Comparison of ENCODE assay signal across 8 cellular contexts in the genomic region with DNA sequence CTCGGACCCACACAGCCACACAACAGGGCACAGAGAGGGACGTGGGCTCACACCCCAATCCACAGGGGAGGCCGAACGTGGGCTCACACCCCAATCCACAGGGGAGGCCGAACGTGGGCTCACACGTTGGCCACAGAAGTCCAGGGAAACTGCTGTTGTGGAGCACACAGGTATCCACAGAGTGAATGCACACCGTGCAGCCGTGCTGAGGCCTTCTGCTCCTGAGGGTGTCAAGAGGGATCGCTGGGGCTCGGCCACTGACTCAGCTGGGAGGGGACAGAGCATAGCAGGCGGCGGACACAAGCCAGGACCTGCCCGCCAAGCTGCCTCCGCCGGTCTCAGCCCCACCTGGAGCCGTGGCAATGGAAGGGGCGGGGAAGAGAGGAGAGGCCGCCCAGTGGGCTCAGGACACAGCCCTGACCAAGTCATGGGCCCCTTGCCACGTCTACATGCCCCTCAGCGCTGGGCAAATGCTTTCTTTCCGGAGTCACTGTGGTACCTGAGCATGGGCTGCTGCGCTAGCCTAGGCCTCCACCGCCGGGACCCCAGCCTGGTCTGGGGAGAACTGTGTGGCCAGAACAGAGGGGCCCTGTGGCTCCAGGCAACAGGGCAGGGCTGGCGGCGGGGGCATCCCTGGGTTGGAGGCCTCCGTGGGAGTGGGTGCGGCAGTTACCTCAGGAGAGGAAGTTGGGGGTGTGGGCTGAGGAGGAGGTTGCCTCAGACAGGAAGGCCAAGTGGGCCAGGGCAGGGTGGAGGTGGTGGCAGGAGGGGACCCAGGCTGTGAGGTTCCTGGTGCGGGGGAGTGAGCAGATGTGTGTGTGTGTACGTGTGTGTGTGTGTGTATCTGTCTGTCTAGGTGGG. TPM values are rescaled to one million over a fixed set of nuclear protein-coding genes. Genes with fewer than 3 reads are reported as not detected.
DNase-seq lines count a peak whose midpoint lies in the region; ATAC-seq lines count a peak whose summit lies in the region.

No MANE protein-coding gene starts in this region.

- H3K23ac ChIP-seq in mesenchymal stem cell (ENCODE audit: low read length in 2 of 2): no peak overlapping the region

- peak overlapping the region in 1 of 2 experiments; percentile 1 for H3K18ac ChIP-seq in mesenchymal stem cell (ENCODE audit: low read depth in 1 of 2, low read length in 2 of 2)

- peaks cover 37% of the 10 kb centered on the region for H3K4me1 ChIP-seq in mesenchymal stem cell (ENCODE audit: control insufficient read depth, insufficient read depth, low read depth, low read length)
- H3K4me1 ChIP-seq in urinary bladder (ENCODE audit: insufficient read depth): no peaks in the 10 kb centered on the region

- H2BK12ac ChIP-seq in mesenchymal stem cell (ENCODE audit: low read length in 2 of 2): peak overlapping the region; percentile 9 to 72

- peak overlapping the region; percentile 91 for H3K4me3 Mint-ChIP-seq in T-helper 1 cell treated with Interleukin-12 subunit alpha and Interleukin-12 subunit beta and Interleukin-4 antibody, amounts not matched to agents 30 μg/mL and 1 μg/mL, for 36 hours
- peak overlapping the region; percentile 84 for H3K4me3 Mint-ChIP-seq in activated naive CD8-positive, alpha-beta T cell treated with anti-CD3 and anti-CD28 coated beads, Interleukin-2, amount 50 U/mL, for 24 hours

- H3K14ac ChIP-seq in mesenchymal stem cell (ENCODE audit: low read length in 2 of 2): no peak overlapping the region

- DNase-seq in ELF-1 (ENCODE audit: low read depth, low spot score) (peak; percentile 54), mesenchymal stem cell (no peak), 8988T (no peak)
- DNase-seq in activated naive CD8-positive, alpha-beta T cell treated with anti-CD3 and anti-CD28 coated beads, Interleukin-2, amount 50 U/mL, for 24 hours: peak; percentile 65

- H3K4me2 ChIP-seq in mesenchymal stem cell (ENCODE audit: low read length, poor library complexity, severe bottlenecking): no peak overlapping the region

- peak overlapping the region; percentile 34 for H2BK15ac ChIP-seq in mesenchymal stem cell (ENCODE audit: low read depth, poor library complexity, severe bottlenecking)

- H2AK5ac ChIP-seq in mesenchymal stem cell (ENCODE audit: low read length, severe bottlenecking): peak overlapping the region; percentile 45

- peak overlapping the region; percentile 48 for H4K8ac ChIP-seq in mesenchymal stem cell (ENCODE audit: low read length)

- peak overlapping the region; percentile 88 for H3K27ac Mint-ChIP-seq in T-helper 1 cell treated with Interleukin-12 subunit alpha and Interleukin-12 subunit beta and Interleukin-4 antibody, amounts not matched to agents 30 μg/mL and 1 μg/mL, for 36 hours
- H3K27ac Mint-ChIP-seq in activated naive CD8-positive, alpha-beta T cell treated with anti-CD3 and anti-CD28 coated beads, Interleukin-2, amount 50 U/mL, for 24 hours: peak overlapping the region; percentile 85

- no peaks in the 10 kb centered on the region for H3K79me1 ChIP-seq in mesenchymal stem cell (replicated peaks; ENCODE audit: low read length, poor library complexity, severe bottlenecking)

- peaks cover 50% of the 10 kb centered on the region for H3K4me1 Mint-ChIP-seq in T-helper 1 cell treated with Interleukin-12 subunit alpha and Interleukin-12 subunit beta and Interleukin-4 antibody, amounts not matched to agents 30 μg/mL and 1 μg/mL, for 36 hours (ENCODE audit: low read depth)
- peaks cover 56% of the 10 kb centered on the region for H3K4me1 Mint-ChIP-seq in activated naive CD8-positive, alpha-beta T cell treated with anti-CD3 and anti-CD28 coated beads, Interleukin-2, amount 50 U/mL, for 24 hours

- H3K27ac ChIP-seq in KOPT-K1 (ENCODE audit: low read depth, low read length, poor library complexity, severe bottlenecking) (peak overlapping the region; percentile 86), mesenchymal stem cell (ENCODE audit: low read length, poor library complexity, severe bottlenecking) (no peak overlapping the region), urinary bladder (ENCODE audit: low read depth) (peak overlapping the region; percentile 77)

- no peaks in the 10 kb centered on the region for H3K27me3 Mint-ChIP-seq in T-helper 1 cell treated with Interleukin-12 subunit alpha and Interleukin-12 subunit beta and Interleukin-4 antibody, amounts not matched to agents 30 μg/mL and 1 μg/mL, for 36 hours (ENCODE audit: low read depth)
- no peaks in the 10 kb centered on the region for H3K27me3 Mint-ChIP-seq in activated naive CD8-positive, alpha-beta T cell treated with anti-CD3 and anti-CD28 coated beads, Interleukin-2, amount 50 U/mL, for 24 hours

- H3K9me3 Mint-ChIP-seq in T-helper 1 cell treated with Interleukin-12 subunit alpha and Interleukin-12 subunit beta and Interleukin-4 antibody, amounts not matched to agents 30 μg/mL and 1 μg/mL, for 36 hours: no peaks in the 10 kb centered on the region
- H3K9me3 Mint-ChIP-seq in activated naive CD8-positive, alpha-beta T cell treated with anti-CD3 and anti-CD28 coated beads, Interleukin-2, amount 50 U/mL, for 24 hours: no peaks in the 10 kb centered on the region

- no peak overlapping the region for H3K4me3 ChIP-seq in mesenchymal stem cell (ENCODE audit: insufficient read depth in 1 of 2, low read depth in 1 of 2, low read length in 2 of 2)
- peak overlapping the region; percentile 27 for H3K4me3 ChIP-seq in urinary bladder (ENCODE audit: low read depth, low read length)

- H2BK5ac ChIP-seq in mesenchymal stem cell (ENCODE audit: low read depth, low read length, poor library complexity, severe bottlenecking): no peak overlapping the region

- H3K9me3 ChIP-seq in KOPT-K1 (ENCODE audit: insufficient read depth, low read length, poor library complexity, severe bottlenecking) (no peaks in the 10 kb centered on the region), mesenchymal stem cell (ENCODE audit: control insufficient read depth, low read length) (no peaks in the 10 kb centered on the region)

- no peak overlapping the region for H3K4ac ChIP-seq in mesenchymal stem cell (ENCODE audit: low read depth in 1 of 2, low read length in 2 of 2)

- H3K36me3 Mint-ChIP-seq in T-helper 1 cell treated with Interleukin-12 subunit alpha and Interleukin-12 subunit beta and Interleukin-4 antibody, amounts not matched to agents 30 μg/mL and 1 μg/mL, for 36 hours (ENCODE audit: low read depth): peaks cover 15% of the 10 kb centered on the region
- peaks cover 6% of the 10 kb centered on the region for H3K36me3 Mint-ChIP-seq in activated naive CD8-positive, alpha-beta T cell treated with anti-CD3 and anti-CD28 coated beads, Interleukin-2, amount 50 U/mL, for 24 hours (ENCODE audit: low read depth)

- H2BK120ac ChIP-seq in mesenchymal stem cell (ENCODE audit: low read depth, low read length): no peak overlapping the region

- peak; percentile 24 for ATAC-seq in activated naive CD8-positive, alpha-beta T cell treated with anti-CD3 and anti-CD28 coated beads, Interleukin-2, amount 50 U/mL, for 24 hours
- no peak for ATAC-seq in HG03354 (IDR thresholded peaks at IDR 0.05; ENCODE audit: poor library complexity, severe bottlenecking, unreplicated experiment)

- peaks cover 0 to 7% of the 10 kb centered on the region in 2 experiments for H3K27me3 ChIP-seq in mesenchymal stem cell (ENCODE audit: control insufficient read depth in 1 of 2, insufficient read depth in 1 of 2, low read length in 2 of 2)

- peaks cover 22% of the 10 kb centered on the region; the same call in 1 of the 2 replicates for H3K36me3 ChIP-seq in KOPT-K1 (ENCODE audit: insufficient read depth, low read length)
- peaks cover 0 to 11% of the 10 kb centered on the region in 2 experiments for H3K36me3 ChIP-seq in mesenchymal stem cell (ENCODE audit: control insufficient read depth in 1 of 2, insufficient read depth in 2 of 2, low read depth in 1 of 2, low read length in 2 of 2)
- no peaks in the 10 kb centered on the region for H3K36me3 ChIP-seq in urinary bladder (ENCODE audit: insufficient read depth)

- WGBS in mesenchymal stem cell: 81% methylated on average over 29 of the region's 31 CpGs
- 52% methylated on average over 31 of the region's 31 CpGs for WGBS in urinary bladder

- no peak overlapping the region for H2AFZ ChIP-seq in mesenchymal stem cell (ENCODE audit: low read depth, low read length)

- no peak overlapping the region for H3K9ac ChIP-seq in mesenchymal stem cell (ENCODE audit: low read length)

- peak overlapping the region; percentile 57 for H4K91ac ChIP-seq in mesenchymal stem cell (ENCODE audit: low read length)

RNA-seq across cellular contexts. Expression of a gene that starts 1.2 kb away (rescaled TPM):
- polyA plus RNA-seq in mesenchymal stem cell (2013, experiment 1 of 2): 0.39 TPM
- 0.59 TPM for polyA plus RNA-seq in mesenchymal stem cell (2013, experiment 2 of 2)
- total RNA-seq in urinary bladder: 12.8 TPM
- 31.0 TPM for polyA plus RNA-seq in urinary bladder

RNA-seq across cellular contexts. Expression of a gene that starts 21.0 kb away (rescaled TPM):
- polyA plus RNA-seq in mesenchymal stem cell (2013, experiment 1 of 2): 37.1 TPM
- polyA plus RNA-seq in mesenchymal stem cell (2013, experiment 2 of 2): 36.1 TPM
- 12.8 TPM for total RNA-seq in urinary bladder
- polyA plus RNA-seq in urinary bladder: 58.4 TPM

RNA-seq across cellular contexts. Expression of a gene that starts 23.8 kb away (rescaled TPM):
- 27.2 TPM for polyA plus RNA-seq in mesenchymal stem cell (2013, experiment 1 of 2)
- 28.1 TPM for polyA plus RNA-seq in mesenchymal stem cell (2013, experiment 2 of 2)
- total RNA-seq in urinary bladder: 10.1 TPM
- 83.3 TPM for polyA plus RNA-seq in urinary bladder

RNA-seq across cellular contexts. Expression of a gene that starts 31.6 kb away (rescaled TPM):
- not detected for polyA plus RNA-seq in mesenchymal stem cell (2013, experiment 1 of 2)
- not detected for polyA plus RNA-seq in mesenchymal stem cell (2013, experiment 2 of 2)
- not detected for total RNA-seq in urinary bladder
- polyA plus RNA-seq in urinary bladder: 4.5 TPM

RNA-seq across cellular contexts. Expression of a gene that starts 40.1 kb away (rescaled TPM):
- not detected for polyA plus RNA-seq in mesenchymal stem cell (2013, experiment 1 of 2)
- not detected for polyA plus RNA-seq in mesenchymal stem cell (2013, experiment 2 of 2)
- not detected for total RNA-seq in urinary bladder
- polyA plus RNA-seq in urinary bladder: 0.06 TPM

Comparison
In these comparisons a context has a peak if more than half of its experiments do, and no peak if none do; other contexts are left out.
1. DNase-seq: peak in ELF-1 (single experiment) and activated naive CD8-positive, alpha-beta T cell treated with anti-CD3 and anti-CD28 coated beads, Interleukin-2, amount 50 U/mL, for 24 hours (single experiment); none in mesenchymal stem cell (single experiment) and 8988T (single experiment).